In the genomic region with DNA sequence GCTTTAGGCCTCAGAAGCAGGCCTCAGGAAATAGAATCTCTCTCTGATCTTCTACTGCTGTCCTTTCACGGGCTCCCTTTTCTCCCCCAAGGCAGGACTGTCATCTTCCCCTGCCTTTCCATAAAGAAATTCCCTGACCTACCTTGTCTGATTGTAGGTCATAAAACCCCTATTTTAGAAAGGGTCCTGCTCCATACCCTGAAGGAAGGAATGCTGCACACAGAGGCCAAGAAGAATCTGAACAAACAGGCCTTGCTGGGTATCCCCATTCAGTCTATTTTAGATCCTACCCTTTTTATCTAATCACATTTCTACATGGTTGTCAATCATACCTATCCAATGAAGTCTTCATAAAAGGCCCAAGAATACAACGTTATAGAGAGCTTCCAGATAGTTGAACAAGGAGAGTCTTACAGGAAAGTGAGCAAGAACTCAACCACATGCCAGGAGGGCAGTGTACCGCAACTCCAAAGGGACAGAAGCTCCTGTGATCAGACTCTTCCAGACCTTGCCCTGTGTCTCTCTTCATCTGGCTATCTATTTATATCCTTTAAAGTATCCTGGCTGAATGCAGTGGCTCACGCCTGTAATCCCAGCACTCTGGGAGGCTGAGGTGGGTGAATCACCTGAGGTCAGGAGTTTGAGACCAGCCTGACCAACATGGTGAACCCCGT, we compare ENCODE assay signal across 21 cellular contexts.
DNase-seq lines count a peak whose midpoint lies in the region; ATAC-seq, FAIRE-seq and TF ChIP-seq lines count a peak whose summit lies in the region.
"Had no signal": no experiment of that assay in that cellular context is flagged by ENCODE, and none has a peak within 500 bp of the region (broad histone marks: within the 10 kb centered on the region; RNA-seq: fewer than 3 reads in every experiment).

No MANE protein-coding gene starts in this region.

- H3K36me3 Mint-ChIP-seq in T-helper 17 cell (ENCODE audit: low read depth): no peaks in the 10 kb centered on the region
- H3K36me3 Mint-ChIP-seq: CD14-positive monocyte, T-cell had no signal

- H3K27ac ChIP-seq in kidney (ENCODE audit: low read depth in 2 of 2, low read length in 2 of 2): no peak overlapping the region
- H3K27ac ChIP-seq: GM23248, SK-N-MC had no signal

- H3K4me1 ChIP-seq in kidney (ENCODE audit: control insufficient read depth in 1 of 2, insufficient read depth in 1 of 2, low read depth in 1 of 2, low read length in 2 of 2): no peaks in the 10 kb centered on the region

- no peak for FAIRE-seq in kidney (lab: Jason Lieb, UNC)

- peak overlapping the region; percentile 19 for H3K27ac Mint-ChIP-seq in T-helper 17 cell
- H3K27ac Mint-ChIP-seq: T-cell had no signal

- peaks cover 5% of the 10 kb centered on the region for H3K4me1 Mint-ChIP-seq in T-helper 17 cell
- H3K4me1 Mint-ChIP-seq: CD14-positive monocyte had no signal

- DNase-seq in HK-2 (ENCODE audit: unreplicated experiment): peak; percentile 28
- DNase-seq in T-helper 17 cell: no peak
- peak; percentile 28 for DNase-seq in kidney
- peak; percentile 63 for DNase-seq in renal cortical epithelial cell (ENCODE audit: low read depth)
- no peak for DNase-seq in anterior cingulate cortex (lab: John Stamatoyannopoulos, UW)
- no peak for DNase-seq in NCI-H2227 (lab: John Stamatoyannopoulos, UW; ENCODE audit: unreplicated experiment)
- DNase-seq: ACHN, GF-D8, GM23248, HCEC 1CT, MV-4-11, NCI-H1417, NCI-H187 treated with DMSO at 0.1 percent for 48 hours, NCI-H226, NCI-H524 treated with DMSO at 0.1 percent for 48 hours, Right ventricle myocardium superior, T-cell had no signal

- no peaks in the 10 kb centered on the region for H3K27me3 Mint-ChIP-seq in T-helper 17 cell
- H3K27me3 Mint-ChIP-seq: T-cell had no signal

- H3K4me3 ChIP-seq in kidney (ENCODE audit: low read length in 2 of 2): no peak overlapping the region
- H3K4me3 ChIP-seq: GM23248, SK-N-MC had no signal

- intact Hi-C loops in kidney (cut with DNase I): no loop called here

- no peak overlapping the region for H3K4me3 Mint-ChIP-seq in T-helper 17 cell
- H3K4me3 Mint-ChIP-seq: CD14-positive monocyte, T-cell had no signal

- H3K36me3 ChIP-seq in kidney (ENCODE audit: control insufficient read depth in 1 of 2, insufficient read depth in 2 of 2, low read length in 2 of 2): no peaks in the 10 kb centered on the region

- TF ChIP-seq CTCF in kidney (IDR thresholded peaks at IDR 0.05; ENCODE audit: borderline replicate concordance, extremely low read depth, insufficient read depth): no peak

- no peaks in the 10 kb centered on the region for H3K9me3 ChIP-seq in T-helper 17 cell (ENCODE audit: control insufficient read depth, low read length, poor library complexity, severe bottlenecking)
- no peaks in the 10 kb centered on the region for H3K9me3 ChIP-seq in kidney (ENCODE audit: control insufficient read depth in 1 of 2, low read length in 2 of 2)

- no peak overlapping the region for H3K9ac ChIP-seq in kidney (ENCODE audit: low read length in 2 of 2)
- H3K9ac ChIP-seq: GM23248 had no signal

- ATAC-seq in T-helper 17 cell: no peak
- no peak for ATAC-seq in HG03432 (IDR thresholded peaks at IDR 0.05; ENCODE audit: unreplicated experiment)
- ATAC-seq: Panc1, T-cell had no signal

Comparison
In these comparisons a context has a peak if more than half of its experiments do, and no peak if none do; other contexts are left out.
1. DNase-seq: peak in HK-2 (single experiment), kidney (single experiment) and renal cortical epithelial cell (single experiment); none in T-helper 17 cell (0 of 3), anterior cingulate cortex (0 of 58) and NCI-H2227 (single experiment).